ENCODE assay signal across 25 cellular contexts in genomic region chr21:42722808-42723470, GRCh38.
DNase-seq lines count a peak whose midpoint lies in the region; ATAC-seq, FAIRE-seq and TF ChIP-seq lines count a peak whose summit lies in the region.
"Had no signal": no experiment of that assay in that cellular context is flagged by ENCODE, and none has a peak within 500 bp of the region (broad histone marks: within the 10 kb centered on the region; RNA-seq: fewer than 3 reads in every experiment).

No MANE protein-coding gene starts in this region.

- H2AFZ ChIP-seq in HepG2 (ENCODE audit: low read length), result no peak overlapping the region
- H2AFZ ChIP-seq in smooth muscle cell (ENCODE audit: low read depth), result no peak overlapping the region
- H2AFZ ChIP-seq: GM23248 had no signal

- no TSS peak for BruUV-seq in HepG2 (replicated peaks; lab: Mats Ljungman, UMichigan)

- H3K9me3 ChIP-seq in HepG2 (ENCODE audit: low read length) (no peaks in the 10 kb centered on the region), right lobe of liver (no peaks in the 10 kb centered on the region), mucosa of descending colon (no peaks in the 10 kb centered on the region), smooth muscle cell (replicated peaks; ENCODE audit: low read depth) (no peaks in the 10 kb centered on the region)
- H3K9me3 ChIP-seq: A549, BE2C, MG63, psoas muscle, thoracic aorta had no signal

- no peak for TF ChIP-seq CTCF in HepG2 (CRISPR knock-in tag; IDR thresholded peaks at IDR 0.05)
- no peak for TF ChIP-seq CTCF in right lobe of liver (IDR thresholded peaks at IDR 0.05)
- TF ChIP-seq CTCF in mucosa of descending colon (IDR thresholded peaks at IDR 0.05), result no peak
- TF ChIP-seq CTCF in smooth muscle cell (IDR thresholded peaks at IDR 0.05; ENCODE audit: borderline replicate concordance, insufficient read depth, poor library complexity, severe bottlenecking), result no peak

- TF ChIP-seq EP300 in HepG2 (IDR thresholded peaks at IDR 0.05; ENCODE audit: low read depth in 2 of 2, low read length in 2 of 2) (no peak), HepG2 (CRISPR knock-in tag; IDR thresholded peaks at IDR 0.05; ENCODE audit: borderline replicate concordance) (no peak)

- no peak overlapping the region for H3K9ac ChIP-seq in HepG2 (ENCODE audit: insufficient read depth, low read depth, low read length)
- no peak overlapping the region for H3K9ac ChIP-seq in smooth muscle cell (ENCODE audit: low read depth)
- H3K9ac ChIP-seq: GM23248 had no signal

- H3K27me3 ChIP-seq in HepG2 (ENCODE audit: control insufficient read depth in 1 of 2, insufficient read depth in 2 of 2, low read length in 2 of 2), result no peaks in the 10 kb centered on the region
- H3K27me3 ChIP-seq in right lobe of liver, result no peaks in the 10 kb centered on the region
- H3K27me3 ChIP-seq in smooth muscle cell (ENCODE audit: low read depth), result no peaks in the 10 kb centered on the region
- H3K27me3 ChIP-seq: BE2C had no signal

- TF ChIP-seq POLR2A in HepG2 (IDR thresholded peaks at IDR 0.05; ENCODE audit: insufficient read depth in 1 of 2, low read depth in 2 of 2, low read length in 2 of 2), result no peak
- no peak for TF ChIP-seq POLR2A in right lobe of liver (IDR thresholded peaks at IDR 0.05)

- intact Hi-C loops in HepG2 (cut with micrococcal nuclease; ENCODE audit: unreplicated experiment), result no loop called here
- intact Hi-C loops in right lobe of liver (cut with DNase I), result no loop called here
- intact Hi-C loops in mucosa of descending colon (cut with DNase I, micrococcal nuclease), result no loop called here

- in situ Hi-C loops in HepG2 (cut with HindIII; ENCODE audit: extremely low pct_ligation_motif_present, low pct_unique_long_range_greater_than_20kb), result no loop called here

- H4K20me1 ChIP-seq in HepG2 (ENCODE audit: insufficient read depth, low read length) (no peaks in the 10 kb centered on the region), smooth muscle cell (ENCODE audit: low read depth) (no peaks in the 10 kb centered on the region)

- no peak for FAIRE-seq in HepG2 (lab: Jason Lieb, UNC)
- FAIRE-seq: A549, GM18507 had no signal

- H3K4me1 ChIP-seq in HepG2 (ENCODE audit: insufficient read depth, low read length) (peaks cover 72% of the 10 kb centered on the region), right lobe of liver (peaks cover 0 to 25% (median 9%) of the 10 kb centered on the region in 4 donors), mucosa of descending colon (ENCODE audit: low read depth) (peaks cover 57% of the 10 kb centered on the region), smooth muscle cell (ENCODE audit: low read depth) (no peaks in the 10 kb centered on the region)
- H3K4me1 ChIP-seq: psoas muscle had no signal

- TF ChIP-seq RAD21 in HepG2 (CRISPR knock-in tag; IDR thresholded peaks at IDR 0.05), result no peak

- no peak for ATAC-seq in HepG2
- no peak for ATAC-seq in right lobe of liver
- no peak for ATAC-seq in mucosa of descending colon
- ATAC-seq: A549; activated CD8-positive, alpha-beta T cell treated with anti-CD3 and anti-CD28 coated beads, Interleukin-2, amount 10 ng/mL, durations not matched to agents 7 days and 5 days; activated naive CD8-positive, alpha-beta T cell treated with anti-CD3 and anti-CD28 coated beads, Interleukin-2, amount 50 U/mL, for 24 hours; psoas muscle had no signal

- POLR2A ChIA-PET in HepG2 (lab: Yijun Ruan, JAX), result interaction anchor here (1.1 kb wide), 1 partner anchor 11 kb away, joined by 4 read pairs; no protein-coding TSS in a partner anchor

- CTCF ChIA-PET in HepG2 (lab: Yijun Ruan, JAX; ENCODE audit: low intra/inter-chr PET ratio, low total read pairs), result no interaction called here

- no peak overlapping the region for H3K4me3 ChIP-seq in HepG2 (replicated peaks in 1 of 3; ENCODE audit: insufficient read depth in 1 of 3, low read depth in 2 of 3, low read length in 3 of 3)
- no peak overlapping the region for H3K4me3 ChIP-seq in right lobe of liver
- no peak overlapping the region for H3K4me3 ChIP-seq in mucosa of descending colon
- H3K4me3 ChIP-seq in smooth muscle cell, result no peak overlapping the region
- H3K4me3 ChIP-seq: A549, GM23248, lung, MG63, psoas muscle, thoracic aorta had no signal

- no peak overlapping the region for H3K4me2 ChIP-seq in HepG2 (ENCODE audit: low read depth, low read length)
- peak overlapping the region; percentile 36 for H3K4me2 ChIP-seq in smooth muscle cell
- H3K4me2 ChIP-seq: A549 had no signal

- H3K36me3 ChIP-seq in HepG2 (replicated peaks in 1 of 2; ENCODE audit: control insufficient read depth in 1 of 2, insufficient read depth in 2 of 2, low read length in 2 of 2) (no peaks in the 10 kb centered on the region; a peak in 1 of 5 replicates), right lobe of liver (no peaks in the 10 kb centered on the region), mucosa of descending colon (ENCODE audit: low read depth) (no peaks in the 10 kb centered on the region), smooth muscle cell (ENCODE audit: low read depth) (no peaks in the 10 kb centered on the region)
- H3K36me3 ChIP-seq: BE2C, MG63, thoracic aorta had no signal

- H3K27ac ChIP-seq in HepG2 (ENCODE audit: extremely low read length, insufficient read depth, low read length), result no peak overlapping the region
- H3K27ac ChIP-seq in right lobe of liver, result no peak overlapping the region
- H3K27ac ChIP-seq in smooth muscle cell (ENCODE audit: low read depth), result no peak overlapping the region
- H3K27ac ChIP-seq: A549, GM23248, psoas muscle, thoracic aorta had no signal

- H3F3A ChIP-seq in smooth muscle cell (ENCODE audit: low read depth), result no peaks in the 10 kb centered on the region

- 75% methylated on average over 3 of the region's 10 CpGs for WGBS in HepG2 (ENCODE audit: low lambda C conversion rate)
- WGBS in right lobe of liver (ENCODE audit: insufficient coverage, low coverage, low lambda C conversion rate, missing lambda C conversion rate), result 57% methylated on average over 6 of the region's 10 CpGs
- WGBS in smooth muscle cell (ENCODE audit: low lambda C conversion rate), result 90% methylated on average over 10 of the region's 10 CpGs

- H3K79me2 ChIP-seq in HepG2 (ENCODE audit: insufficient read depth, low read length) (no peaks in the 10 kb centered on the region), smooth muscle cell (ENCODE audit: low read depth) (no peaks in the 10 kb centered on the region)

- DNase-seq in HepG2 (ENCODE audit: low spot score) (no peak), right lobe of liver (no peak), mucosa of descending colon (peak in 2 of 3 donors; percentile 39 to 52), smooth muscle cell (lab: John Stamatoyannopoulos, UW; ENCODE audit: unreplicated experiment) (no peak), GM03348 (ENCODE audit: low spot score) (no peak), NCI-H69 (lab: John Stamatoyannopoulos, UW) (no peak), cerebellar nuclear complex (lab: John Stamatoyannopoulos, UW) (no peak)
- no peak for DNase-seq in stimulated activated naive CD4-positive, alpha-beta T cell (lab: John Stamatoyannopoulos, UW)
- DNase-seq: activated CD8-positive, alpha-beta T cell treated with anti-CD3 and anti-CD28 coated beads, Interleukin-2, amount 10 ng/mL, durations not matched to agents 7 days and 5 days; activated gamma-delta T cell treated with Interleukin-2 at 50 U/mL for 16 hours; activated naive CD8-positive, alpha-beta T cell treated with anti-CD3 and anti-CD28 coated beads, Interleukin-2, amount 50 U/mL, for 24 hours; BE2C; COR-L47; GDM1; GM23248; hippocampal formation; KBM-7; MG63; NCI-H1417 treated with DMSO at 0.1 percent for 48 hours; NCI-H524; psoas muscle had no signal

TF ChIP-seq in HepG2, 621 proteins besides CTCF, POLR2A, EP300 and RAD21 (continues in another document):
- TF ChIP-seq, protein P1, sequence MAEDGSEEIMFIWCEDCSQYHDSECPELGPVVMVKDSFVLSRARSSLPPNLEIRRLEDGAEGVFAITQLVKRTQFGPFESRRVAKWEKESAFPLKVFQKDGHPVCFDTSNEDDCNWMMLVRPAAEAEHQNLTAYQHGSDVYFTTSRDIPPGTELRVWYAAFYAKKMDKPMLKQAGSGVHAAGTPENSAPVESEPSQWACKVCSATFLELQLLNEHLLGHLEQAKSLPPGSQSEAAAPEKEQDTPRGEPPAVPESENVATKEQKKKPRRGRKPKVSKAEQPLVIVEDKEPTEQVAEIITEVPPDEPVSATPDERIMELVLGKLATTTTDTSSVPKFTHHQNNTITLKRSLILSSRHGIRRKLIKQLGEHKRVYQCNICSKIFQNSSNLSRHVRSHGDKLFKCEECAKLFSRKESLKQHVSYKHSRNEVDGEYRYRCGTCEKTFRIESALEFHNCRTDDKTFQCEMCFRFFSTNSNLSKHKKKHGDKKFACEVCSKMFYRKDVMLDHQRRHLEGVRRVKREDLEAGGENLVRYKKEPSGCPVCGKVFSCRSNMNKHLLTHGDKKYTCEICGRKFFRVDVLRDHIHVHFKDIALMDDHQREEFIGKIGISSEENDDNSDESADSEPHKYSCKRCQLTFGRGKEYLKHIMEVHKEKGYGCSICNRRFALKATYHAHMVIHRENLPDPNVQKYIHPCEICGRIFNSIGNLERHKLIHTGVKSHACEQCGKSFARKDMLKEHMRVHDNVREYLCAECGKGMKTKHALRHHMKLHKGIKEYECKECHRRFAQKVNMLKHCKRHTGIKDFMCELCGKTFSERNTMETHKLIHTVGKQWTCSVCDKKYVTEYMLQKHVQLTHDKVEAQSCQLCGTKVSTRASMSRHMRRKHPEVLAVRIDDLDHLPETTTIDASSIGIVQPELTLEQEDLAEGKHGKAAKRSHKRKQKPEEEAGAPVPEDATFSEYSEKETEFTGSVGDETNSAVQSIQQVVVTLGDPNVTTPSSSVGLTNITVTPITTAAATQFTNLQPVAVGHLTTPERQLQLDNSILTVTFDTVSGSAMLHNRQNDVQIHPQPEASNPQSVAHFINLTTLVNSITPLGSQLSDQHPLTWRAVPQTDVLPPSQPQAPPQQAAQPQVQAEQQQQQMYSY (CRISPR knock-in tag; IDR thresholded peaks at IDR 0.05), result peak; percentile 77

Comparison
In these comparisons a context has a peak if more than half of its experiments do, and no peak if none do; other contexts are left out.
1. DNase-seq: peak in mucosa of descending colon (2 of 3); none in HepG2 (single experiment), right lobe of liver (0 of 3), smooth muscle cell (single experiment), GM03348 (single experiment), NCI-H69 (single experiment), stimulated activated naive CD4-positive, alpha-beta T cell (0 of 6) and cerebellar nuclear complex (0 of 2).